1 cellular context compared by ENCODE assay signal in genomic region chr19:11535792-11536595, GRCh38.
TF ChIP-seq lines count a peak whose summit lies in the region.

No MANE protein-coding gene starts in this region.

TF ChIP-seq in IMR-90, 13 proteins besides CTCF, POLR2A, EP300 and RAD21:
- TF ChIP-seq SMC3 (IDR thresholded peaks at IDR 0.05; ENCODE audit: low read depth, low read length) = peak; percentile 58
- TF ChIP-seq FOS (IDR thresholded peaks at IDR 0.05; ENCODE audit: low read depth, low read length) = peak; percentile 97
- TF ChIP-seq MXI1 (IDR thresholded peaks at IDR 0.05; ENCODE audit: borderline replicate concordance, low read depth, low read length) = no peak
- TF ChIP-seq BHLHE40 (IDR thresholded peaks at IDR 0.05; ENCODE audit: low read depth, low read length) = peak; percentile 71
- no peak for TF ChIP-seq NFE2L2 (IDR thresholded peaks at IDR 0.05; ENCODE audit: low read depth, low read length)
- no peak for TF ChIP-seq MAFK (IDR thresholded peaks at IDR 0.05; ENCODE audit: low read depth, low read length)
- no peak for TF ChIP-seq ELK1 (IDR thresholded peaks at IDR 0.05; ENCODE audit: borderline replicate concordance, low read depth, low read length)
- TF ChIP-seq RCOR1 (IDR thresholded peaks at IDR 0.05; ENCODE audit: insufficient replicate concordance, low read length) = peak; percentile 91
- peak; percentile 92 for TF ChIP-seq MAZ (IDR thresholded peaks at IDR 0.05; ENCODE audit: borderline replicate concordance, low read depth, low read length)
- TF ChIP-seq CEBPB (IDR thresholded peaks at IDR 0.05; ENCODE audit: low read depth, low read length) = no peak
